22 cellular contexts compared by ENCODE assay signal in the genomic region with DNA sequence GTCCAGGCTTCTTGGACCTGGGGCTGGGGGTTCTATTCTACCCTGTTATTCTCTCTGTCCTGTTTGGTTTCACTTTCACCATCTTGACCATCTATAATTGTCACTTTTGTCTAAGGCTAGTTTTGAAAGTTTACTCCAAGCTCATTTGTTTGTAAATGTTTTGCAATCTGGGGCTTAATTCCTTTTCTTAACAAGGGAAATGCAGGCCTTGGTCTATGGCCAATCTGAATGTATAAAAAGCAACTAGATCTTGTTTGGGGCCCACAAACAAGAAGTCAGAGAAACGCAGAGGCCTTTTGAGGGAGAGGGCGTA.
DNase-seq lines count a peak whose midpoint lies in the region; ATAC-seq, FAIRE-seq and TF ChIP-seq lines count a peak whose summit lies in the region.
"Had no signal": no experiment of that assay in that cellular context is flagged by ENCODE, and none has a peak within 500 bp of the region (broad histone marks: within the 10 kb centered on the region; RNA-seq: fewer than 3 reads in every experiment).

No MANE protein-coding gene starts in this region.

- no peak for TF ChIP-seq CTCF in left ventricle myocardium inferior (IDR thresholded peaks at IDR 0.05; ENCODE audit: borderline replicate concordance)
- no peak for TF ChIP-seq CTCF in astrocyte (IDR thresholded peaks at IDR 0.05; ENCODE audit: insufficient read depth, low read depth, low read length)
- no peak for TF ChIP-seq CTCF in keratinocyte (optimal IDR thresholded peaks at IDR 0.05 in 1 of 3, IDR thresholded peaks at IDR 0.05 in 1 of 3, conservative IDR thresholded peaks at IDR 0.05 in 1 of 3; ENCODE audit: extremely low read depth in 1 of 3, insufficient read depth in 2 of 3, low read length in 3 of 3)
- TF ChIP-seq CTCF in uterus (IDR thresholded peaks at IDR 0.05): no peak

- H3K9me3 ChIP-seq in left ventricle myocardium inferior (replicated peaks) (no peaks in the 10 kb centered on the region), astrocyte (ENCODE audit: insufficient read depth, low read depth, low read length) (no peaks in the 10 kb centered on the region), keratinocyte (ENCODE audit: control insufficient read depth, low read depth, low read length) (no peaks in the 10 kb centered on the region), uterus (no peaks in the 10 kb centered on the region), Karpas-422 (ENCODE audit: low read length) (no peaks in the 10 kb centered on the region)
- H3K9me3 ChIP-seq: left lung had no signal

- H2AFZ ChIP-seq in astrocyte (ENCODE audit: low read depth, low read length) (no peak overlapping the region), keratinocyte (ENCODE audit: control insufficient read depth, low read length) (peak overlapping the region; percentile 75), Karpas-422 (ENCODE audit: low read length) (no peak overlapping the region)

- intact Hi-C loops in left ventricle myocardium inferior (cut with micrococcal nuclease): loop anchor here (10.0 kb wide), 2 partner anchors 246 to 736 kb away; no protein-coding TSS in a partner anchor
- intact Hi-C loops in left ventricle myocardium superior (cut with micrococcal nuclease): loop anchor here (10.0 kb wide), 2 partner anchors 246 to 726 kb away; no protein-coding TSS in a partner anchor
- intact Hi-C loops in uterus (cut with DNase I; ENCODE audit: low total_unique reads): no loop called here

- H3K27me3 ChIP-seq in left ventricle myocardium inferior (ENCODE audit: low read depth): no peaks in the 10 kb centered on the region
- H3K27me3 ChIP-seq in astrocyte (ENCODE audit: insufficient read depth, low read length): no peaks in the 10 kb centered on the region
- H3K27me3 ChIP-seq in keratinocyte (ENCODE audit: control insufficient read depth, extremely low read depth, insufficient read depth, low read length): no peaks in the 10 kb centered on the region
- no peaks in the 10 kb centered on the region for H3K27me3 ChIP-seq in uterus
- H3K27me3 ChIP-seq in Karpas-422 (ENCODE audit: low read length): no peaks in the 10 kb centered on the region
- H3K27me3 ChIP-seq: left lung had no signal

- peak overlapping the region; percentile 64 for H3K27ac ChIP-seq in left ventricle myocardium inferior (replicated peaks)
- H3K27ac ChIP-seq in astrocyte (ENCODE audit: low read depth, low read length): no peak overlapping the region
- no peak overlapping the region for H3K27ac ChIP-seq in keratinocyte (ENCODE audit: control insufficient read depth, insufficient read depth, low read length)
- H3K27ac ChIP-seq in uterus: peak overlapping the region; percentile 11 to 45
- no peak overlapping the region for H3K27ac ChIP-seq in Karpas-422 (ENCODE audit: low read length)

- H3K9me1 ChIP-seq in keratinocyte (ENCODE audit: control insufficient read depth, extremely low read depth, insufficient read depth, low read length): no peaks in the 10 kb centered on the region

- no peaks in the 10 kb centered on the region for H3K9me3 Mint-ChIP-seq in astrocyte (ENCODE audit: unreplicated experiment)
- no peaks in the 10 kb centered on the region for H3K9me3 Mint-ChIP-seq in activated naive CD8-positive, alpha-beta T cell treated with anti-CD3 and anti-CD28 coated beads for 36 hours
- H3K9me3 Mint-ChIP-seq: activated T-cell treated with anti-CD3 and anti-CD28 coated beads, Interleukin-2, amount 50 U/mL, for 24 hours; CD4-positive, alpha-beta memory T cell; naive thymus-derived CD8-positive, alpha-beta T cell; stimulated activated naive CD8-positive, alpha-beta T cell treated with anti-CD3 and anti-CD28 coated beads, Interleukin-15, Interleukin-2, amounts not matched to agents 100 ng/mL and 50 ng/mL, for 24 hours had no signal

- no peaks in the 10 kb centered on the region for H3K9me2 ChIP-seq in Karpas-422 (replicated peaks; ENCODE audit: insufficient read depth, low read length)

- dilution Hi-C loops in keratinocyte (cut with MboI; ENCODE audit: extremely low pct_ligation_motif_present, low sequenced_read_pairs): no loop called here

- FAIRE-seq in astrocyte (lab: Jason Lieb, UNC): no peak
- no peak for FAIRE-seq in keratinocyte (lab: Jason Lieb, UNC)
- FAIRE-seq: bronchial epithelial cell had no signal

- no peak overlapping the region for H3K9ac ChIP-seq in astrocyte (ENCODE audit: low read length)
- H3K9ac ChIP-seq in keratinocyte (ENCODE audit: control insufficient read depth, extremely low read depth, insufficient read depth, low read length): no peak overlapping the region
- no peak overlapping the region for H3K9ac ChIP-seq in Karpas-422 (ENCODE audit: low read length)

- H3K79me2 ChIP-seq in astrocyte (ENCODE audit: insufficient read depth, low read length) (no peaks in the 10 kb centered on the region), keratinocyte (ENCODE audit: control insufficient read depth, insufficient read depth, low read length) (no peaks in the 10 kb centered on the region), Karpas-422 (ENCODE audit: low read length) (no peaks in the 10 kb centered on the region)

- H3K4me3 Mint-ChIP-seq in astrocyte (ENCODE audit: unreplicated experiment): no peak overlapping the region
- H3K4me3 Mint-ChIP-seq in activated naive CD8-positive, alpha-beta T cell treated with anti-CD3 and anti-CD28 coated beads for 36 hours: no peak overlapping the region
- H3K4me3 Mint-ChIP-seq: activated CD4-positive, alpha-beta T cell treated with anti-CD3 and anti-CD28 coated beads, Interleukin-2, amount 10 ng/mL, durations not matched to agents 24 days and 14 days; activated T-cell treated with anti-CD3 and anti-CD28 coated beads, Interleukin-2, amount 50 U/mL, for 24 hours; CD4-positive, alpha-beta memory T cell; naive thymus-derived CD8-positive, alpha-beta T cell; stimulated activated naive CD8-positive, alpha-beta T cell treated with anti-CD3 and anti-CD28 coated beads, Interleukin-15, Interleukin-2, amounts not matched to agents 100 ng/mL and 50 ng/mL, for 24 hours had no signal

- H3K36me3 Mint-ChIP-seq in astrocyte (ENCODE audit: low read depth, unreplicated experiment): no peaks in the 10 kb centered on the region
- H3K36me3 Mint-ChIP-seq in activated naive CD8-positive, alpha-beta T cell treated with anti-CD3 and anti-CD28 coated beads for 36 hours: no peaks in the 10 kb centered on the region
- H3K36me3 Mint-ChIP-seq: activated naive CD4-positive, alpha-beta T cell treated with anti-CD3 and anti-CD28 coated beads, Interleukin-2, amount 50 U/mL, for 72 hours; CD4-positive, alpha-beta memory T cell; naive thymus-derived CD8-positive, alpha-beta T cell had no signal

- peak overlapping the region; percentile 61 for H3K4me2 ChIP-seq in astrocyte (ENCODE audit: low read length)
- no peak overlapping the region for H3K4me2 ChIP-seq in keratinocyte (ENCODE audit: control insufficient read depth, extremely low read depth, insufficient read depth, low read depth, low read length)
- no peak overlapping the region for H3K4me2 ChIP-seq in Karpas-422 (ENCODE audit: low read depth, low read length, poor library complexity, severe bottlenecking)

- H3K4me3 ChIP-seq in left ventricle myocardium inferior: peak overlapping the region; percentile 35
- no peak overlapping the region for H3K4me3 ChIP-seq in astrocyte (ENCODE audit: insufficient read depth, low read depth, low read length)
- no peak overlapping the region for H3K4me3 ChIP-seq in keratinocyte (ENCODE audit: control insufficient read depth in 2 of 3, extremely low read depth in 1 of 3, insufficient read depth in 2 of 3, low read depth in 1 of 3, low read length in 3 of 3)
- H3K4me3 ChIP-seq in uterus: no peak overlapping the region
- H3K4me3 ChIP-seq in Karpas-422 (ENCODE audit: low read length): no peak overlapping the region
- H3K4me3 ChIP-seq: left lung had no signal

- no peaks in the 10 kb centered on the region for H3K36me3 ChIP-seq in left ventricle myocardium inferior
- no peaks in the 10 kb centered on the region for H3K36me3 ChIP-seq in astrocyte (ENCODE audit: insufficient read depth, low read length)
- no peaks in the 10 kb centered on the region for H3K36me3 ChIP-seq in keratinocyte (ENCODE audit: control insufficient read depth in 2 of 2, extremely low read depth in 1 of 2, insufficient read depth in 2 of 2, low read length in 2 of 2)
- no peaks in the 10 kb centered on the region for H3K36me3 ChIP-seq in uterus
- no peaks in the 10 kb centered on the region for H3K36me3 ChIP-seq in Karpas-422 (ENCODE audit: insufficient read depth, low read length)
- H3K36me3 ChIP-seq: left lung had no signal

- ATAC-seq in left ventricle myocardium superior: no peak
- ATAC-seq in GM18870 (IDR thresholded peaks at IDR 0.05; ENCODE audit: unreplicated experiment): no peak
- ATAC-seq: activated naive CD4-positive, alpha-beta T cell treated with anti-CD3 and anti-CD28 coated beads, Interleukin-2, amount 50 U/mL, for 72 hours; left lung; naive thymus-derived CD8-positive, alpha-beta T cell had no signal

- DNase-seq in left ventricle myocardium inferior: no peak
- DNase-seq in left ventricle myocardium superior: no peak
- DNase-seq in astrocyte (ENCODE audit: low read depth): no peak
- no peak for DNase-seq in keratinocyte (ENCODE audit: low read depth, low spot score)
- DNase-seq in uterus: no peak
- DNase-seq in Karpas-422: no peak
- DNase-seq in activated naive CD8-positive, alpha-beta T cell treated with anti-CD3 and anti-CD28 coated beads for 36 hours: no peak
- DNase-seq: ACHN; activated CD4-positive, alpha-beta T cell treated with anti-CD3 and anti-CD28 coated beads, Interleukin-2, amount 10 ng/mL, durations not matched to agents 24 days and 14 days; activated T-cell treated with anti-CD3 and anti-CD28 coated beads, Interleukin-2, amount 50 U/mL, for 24 hours; CD4-positive, alpha-beta memory T cell; DND-41; naive thymus-derived CD8-positive, alpha-beta T cell; NCI-H1092; NCI-H2171; SHP77 treated with DMSO at 0.1 percent for 48 hours; stimulated activated CD4-positive, alpha-beta T cell treated with anti-CD3 and anti-CD28 coated beads, Interleukin-15, amount 100 ng/mL, for 24 hours had no signal

- TF ChIP-seq POLR2A in uterus (IDR thresholded peaks at IDR 0.05): no peak

- no peak overlapping the region for H3K27ac Mint-ChIP-seq in astrocyte (ENCODE audit: unreplicated experiment)
- no peak overlapping the region for H3K27ac Mint-ChIP-seq in activated naive CD8-positive, alpha-beta T cell treated with anti-CD3 and anti-CD28 coated beads for 36 hours
- H3K27ac Mint-ChIP-seq: activated CD4-positive, alpha-beta T cell treated with anti-CD3 and anti-CD28 coated beads, Interleukin-2, amount 10 ng/mL, durations not matched to agents 24 days and 14 days; activated T-cell treated with anti-CD3 and anti-CD28 coated beads, Interleukin-2, amount 50 U/mL, for 24 hours; stimulated activated naive CD8-positive, alpha-beta T cell treated with anti-CD3 and anti-CD28 coated beads, Interleukin-15, Interleukin-2, amounts not matched to agents 100 ng/mL and 50 ng/mL, for 24 hours had no signal

- H3K4me1 ChIP-seq in left ventricle myocardium inferior (peaks cover 57% of the 10 kb centered on the region), astrocyte (ENCODE audit: insufficient read depth, low read length) (peaks cover 7% of the 10 kb centered on the region), keratinocyte (ENCODE audit: control insufficient read depth, extremely low read depth, insufficient read depth, low read length) (peaks cover 17% of the 10 kb centered on the region), uterus (peaks cover 0 to 14% of the 10 kb centered on the region in 2 donors), Karpas-422 (ENCODE audit: low read length) (no peaks in the 10 kb centered on the region)

- no peaks in the 10 kb centered on the region for H3K27me3 Mint-ChIP-seq in astrocyte (ENCODE audit: low read depth, unreplicated experiment)
- peaks cover 6% of the 10 kb centered on the region for H3K27me3 Mint-ChIP-seq in activated naive CD8-positive, alpha-beta T cell treated with anti-CD3 and anti-CD28 coated beads for 36 hours
- H3K27me3 Mint-ChIP-seq: CD4-positive, alpha-beta memory T cell had no signal

- peaks cover 13% of the 10 kb centered on the region for H3K4me1 Mint-ChIP-seq in astrocyte (ENCODE audit: low read depth, unreplicated experiment)
- peaks cover 6% of the 10 kb centered on the region for H3K4me1 Mint-ChIP-seq in activated naive CD8-positive, alpha-beta T cell treated with anti-CD3 and anti-CD28 coated beads for 36 hours

- H4K20me1 ChIP-seq in astrocyte (ENCODE audit: insufficient read depth, low read length) (no peaks in the 10 kb centered on the region), keratinocyte (ENCODE audit: control insufficient read depth, extremely low read depth, insufficient read depth, low read length) (no peaks in the 10 kb centered on the region), Karpas-422 (ENCODE audit: insufficient read depth, low read depth, low read length) (no peaks in the 10 kb centered on the region)

Comparison
In these comparisons a context has a peak if more than half of its experiments do, and no peak if none do; other contexts are left out.
1. H3K27ac ChIP-seq: peak in left ventricle myocardium inferior (single experiment) and uterus (2 of 2); none in astrocyte (single experiment), keratinocyte (single experiment) and Karpas-422 (single experiment).